In the genomic region with DNA sequence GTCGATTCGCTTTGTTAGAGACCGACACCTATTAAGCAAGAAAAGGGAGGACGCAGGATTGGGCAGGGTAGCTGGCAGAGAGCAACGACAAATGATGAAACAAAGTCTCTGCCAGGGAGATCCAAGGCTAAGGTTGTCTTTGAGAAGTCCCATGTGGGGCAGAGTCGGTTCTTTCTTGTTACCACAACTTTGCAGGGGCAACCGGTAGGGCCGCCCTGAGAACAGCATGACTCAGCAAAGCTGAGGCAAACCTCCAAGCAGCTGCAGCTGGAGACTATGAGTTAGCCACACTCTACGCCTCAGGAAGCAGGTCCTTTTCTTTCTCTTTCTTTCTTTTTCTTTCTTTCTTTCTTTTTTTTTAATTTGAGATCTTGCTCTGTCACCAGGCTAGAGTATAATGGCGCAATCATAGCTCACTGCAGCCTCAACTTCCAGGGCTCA, we compare ENCODE assay signal across 8 cellular contexts.
DNase-seq lines count a peak whose midpoint lies in the region; ATAC-seq and TF ChIP-seq lines count a peak whose summit lies in the region.

No MANE protein-coding gene starts in this region.

- H3K9me3 ChIP-seq in SJCRH30 (replicated peaks) (no peaks in the 10 kb centered on the region), body of pancreas (no peaks in the 10 kb centered on the region), subcutaneous abdominal adipose tissue (ENCODE audit: control insufficient read depth in 5 of 5, low read length in 5 of 5) (no peaks in the 10 kb centered on the region)

- H3K4me1 ChIP-seq in SJCRH30 (no peaks in the 10 kb centered on the region), body of pancreas (no peaks in the 10 kb centered on the region), subcutaneous abdominal adipose tissue (ENCODE audit: control insufficient read depth in 5 of 5, insufficient read depth in 5 of 5, low read length in 5 of 5) (peaks cover 0 to 25% (median 11%) of the 10 kb centered on the region in 5 donors)

- H3K4me3 ChIP-seq in SJCRH30 (no peak overlapping the region), body of pancreas (no peak overlapping the region), subcutaneous abdominal adipose tissue (ENCODE audit: low read depth in 1 of 5, low read length in 5 of 5) (peak overlapping the region in 1 of 5 donors; percentile 39)

- ATAC-seq in GM19328 (IDR thresholded peaks at IDR 0.05; ENCODE audit: unreplicated experiment) (peak; percentile 88), HG03342 (IDR thresholded peaks at IDR 0.05; ENCODE audit: unreplicated experiment) (peak; percentile 92), body of pancreas (peak; percentile 50)

- DNase-seq in Ammon's horn (ENCODE audit: low spot score) (peak; percentile 43), SJCRH30 (peak; percentile 27 to 42), body of pancreas (peak; percentile 22 to 53 (median 36)), myocyte (ENCODE audit: low read depth) (peak; percentile 88), G401 (ENCODE audit: low spot score) (no peak)

- no peak overlapping the region for H3K9ac ChIP-seq in subcutaneous abdominal adipose tissue (ENCODE audit: low read length in 5 of 5)

- H3K27ac ChIP-seq in SJCRH30 (no peak overlapping the region), body of pancreas (no peak overlapping the region), subcutaneous abdominal adipose tissue (ENCODE audit: low read depth, low read length) (peak overlapping the region; percentile 7)

- 56 to 70% methylated on average over 10 of the region's 10 CpGs for WGBS in body of pancreas, 2 donors

- TF ChIP-seq POLR2A in body of pancreas (IDR thresholded peaks at IDR 0.05): no peak

- H3K36me3 ChIP-seq in SJCRH30 (no peaks in the 10 kb centered on the region), body of pancreas (replicated peaks in 1 of 2; ENCODE audit: insufficient read depth in 1 of 2, low read depth in 2 of 2) (no peaks in the 10 kb centered on the region), subcutaneous abdominal adipose tissue (ENCODE audit: control insufficient read depth in 5 of 5, insufficient read depth in 5 of 5, low read length in 5 of 5) (no peaks in the 10 kb centered on the region)

- no peaks in the 10 kb centered on the region for H3K27me3 ChIP-seq in SJCRH30
- no peaks in the 10 kb centered on the region for H3K27me3 ChIP-seq in body of pancreas
- no peaks in the 10 kb centered on the region for H3K27me3 ChIP-seq in subcutaneous abdominal adipose tissue (ENCODE audit: control insufficient read depth in 5 of 5, insufficient read depth in 4 of 5, low read length in 5 of 5)

- TF ChIP-seq CTCF in body of pancreas (IDR thresholded peaks at IDR 0.05): no peak

- in situ Hi-C loops in G401 (cut with HindIII; ENCODE audit: low sequenced_read_pairs): no loop called here

- intact Hi-C loops in body of pancreas (cut with DNase I): no loop called here
